Comparison of ENCODE assay signal across 8 cellular contexts in the genomic region with DNA sequence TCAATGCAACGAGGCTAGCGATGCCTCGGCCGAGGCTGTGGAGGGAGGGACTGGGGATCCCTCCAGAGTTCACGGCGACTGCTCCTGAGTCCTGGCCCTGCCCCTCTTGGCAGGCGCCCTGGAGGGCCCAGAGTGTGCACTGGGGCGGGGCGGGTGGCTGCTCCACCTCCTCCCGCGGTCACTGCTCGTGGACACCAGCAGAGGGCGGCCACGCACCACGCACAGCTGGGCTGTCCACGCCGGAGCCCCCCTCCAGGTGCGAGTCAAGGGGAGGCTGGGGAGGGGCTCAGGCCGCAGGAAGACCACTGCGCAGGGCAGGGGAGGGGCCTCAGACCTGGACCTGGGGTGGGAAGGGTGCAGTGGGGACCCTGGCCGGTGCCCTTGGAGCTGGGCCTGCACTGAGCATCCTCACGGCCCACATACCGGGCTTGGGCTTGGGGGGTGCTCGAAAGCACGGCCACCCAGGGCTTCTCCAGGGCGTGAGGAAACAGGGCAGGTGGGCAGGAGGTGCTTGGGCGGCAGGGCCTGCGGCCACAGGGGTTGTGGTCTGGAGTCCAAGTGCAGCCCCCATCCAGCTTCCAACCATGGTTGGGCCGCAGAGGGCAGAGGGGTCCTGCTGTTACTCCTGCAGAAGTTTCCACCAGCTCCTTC. TPM values are rescaled to one million over a fixed set of nuclear protein-coding genes. Genes with fewer than 3 reads are reported as not detected.
DNase-seq lines count a peak whose midpoint lies in the region; FAIRE-seq and TF ChIP-seq lines count a peak whose summit lies in the region.

No MANE protein-coding gene starts in this region.

- no peak overlapping the region for H3K4me3 ChIP-seq in kidney (ENCODE audit: low read length in 2 of 2)

- DNase-seq in DMS79 treated with DMSO at 0.1 percent for 48 hours (lab: John Stamatoyannopoulos, UW), result peak; percentile 78
- DNase-seq in NAMALWA (ENCODE audit: low spot score), result peak; percentile 23
- peak; percentile 30 for DNase-seq in activated T-cell treated with anti-CD3 and anti-CD28 coated beads for 48 hours (ENCODE audit: low read depth)
- DNase-seq in kidney, result peak; percentile 76
- DNase-seq in stimulated activated CD8-positive, alpha-beta memory T cell treated with anti-CD3 and anti-CD28 coated beads, Interleukin-4, amount 100 ng/mL, for 48 hours, result peak; percentile 66
- DNase-seq in NCI-H187 (lab: John Stamatoyannopoulos, UW), result no peak
- DNase-seq in cortex of kidney (lab: John Stamatoyannopoulos, UW), result no peak
- no peak for DNase-seq in NK-92 treated with Interleukin-12 subunit alpha and Interleukin-12 subunit beta, amount 100 ng/mL, for 24 hours (lab: John Stamatoyannopoulos, UW)

- no peak for FAIRE-seq in kidney (lab: Jason Lieb, UNC)

- H3K27ac ChIP-seq in kidney (ENCODE audit: low read depth in 2 of 2, low read length in 2 of 2), result no peak overlapping the region

- TF ChIP-seq CTCF in kidney (IDR thresholded peaks at IDR 0.05; ENCODE audit: borderline replicate concordance, extremely low read depth, insufficient read depth), result peak; percentile 44

- intact Hi-C loops in kidney (cut with DNase I), result no loop called here

- H3K36me3 ChIP-seq in kidney (ENCODE audit: control insufficient read depth in 1 of 2, insufficient read depth in 2 of 2, low read length in 2 of 2), result no peaks in the 10 kb centered on the region

- no peaks in the 10 kb centered on the region for H3K9me3 ChIP-seq in kidney (ENCODE audit: control insufficient read depth in 1 of 2, low read length in 2 of 2)

- peaks cover 0 to 2% of the 10 kb centered on the region in 2 donors for H3K4me1 ChIP-seq in kidney (ENCODE audit: control insufficient read depth in 1 of 2, insufficient read depth in 1 of 2, low read depth in 1 of 2, low read length in 2 of 2)

- no peak overlapping the region for H3K9ac ChIP-seq in kidney (ENCODE audit: low read length in 2 of 2)

RNA-seq across cellular contexts. Expression of a gene that starts 20.6 kb away (rescaled TPM):
- total RNA-seq in kidney, result 2.4 TPM
- 0.15 TPM for polyA plus RNA-seq in kidney (ENCODE audit: insufficient read depth, low read depth, low replicate concordance)

Comparison
In these comparisons a context has a peak if more than half of its experiments do, and no peak if none do; other contexts are left out.
1. DNase-seq: peak in DMS79 treated with DMSO at 0.1 percent for 48 hours (single experiment), NAMALWA (single experiment), activated T-cell treated with anti-CD3 and anti-CD28 coated beads for 48 hours (single experiment), kidney (single experiment) and stimulated activated CD8-positive, alpha-beta memory T cell treated with anti-CD3 and anti-CD28 coated beads, Interleukin-4, amount 100 ng/mL, for 48 hours (single experiment); none in NCI-H187 (0 of 2), cortex of kidney (single experiment) and NK-92 treated with Interleukin-12 subunit alpha and Interleukin-12 subunit beta, amount 100 ng/mL, for 24 hours (single experiment).